In genomic region chrX:110853610-110854009, GRCh38 we compare ENCODE assay signal across 8 cellular contexts. TPM values are rescaled to one million over a fixed set of nuclear protein-coding genes. Genes with fewer than 3 reads are reported as not detected.
DNase-seq lines count a peak whose midpoint lies in the region; ATAC-seq and TF ChIP-seq lines count a peak whose summit lies in the region.

No MANE protein-coding gene starts in this region.

- H2BK5ac ChIP-seq in IMR-90 (ENCODE audit: low read depth, low read length, poor library complexity, severe bottlenecking): no peak overlapping the region

- no peak overlapping the region for H2BK120ac ChIP-seq in IMR-90 (ENCODE audit: low read depth, low read length)

- no peak overlapping the region for H3K9ac ChIP-seq in IMR-90 (ENCODE audit: low read depth, low read length)

- H2AK9ac ChIP-seq in IMR-90 (replicated peaks; ENCODE audit: low read depth, low read length, poor library complexity): no peak overlapping the region

- H3K4me2 ChIP-seq in IMR-90 (ENCODE audit: low read depth, low read length): no peak overlapping the region

- H4K20me1 ChIP-seq in IMR-90 (ENCODE audit: insufficient read depth, low read length): no peaks in the 10 kb centered on the region

- H2AFZ ChIP-seq in IMR-90 (replicated peaks; ENCODE audit: low read length, poor library complexity): no peak overlapping the region

- no peaks in the 10 kb centered on the region for H3K9me1 ChIP-seq in IMR-90 (ENCODE audit: insufficient read depth, low read length)

- POLR2A ChIA-PET in IMR-90 (lab: Charles Lee; ENCODE audit: unreplicated experiment): no interaction called here

- H3K18ac ChIP-seq in IMR-90 (ENCODE audit: low read depth, low read length): no peak overlapping the region

- no peak overlapping the region for H3K14ac ChIP-seq in IMR-90 (replicated peaks; ENCODE audit: low read depth, low read length)

- H2AK5ac ChIP-seq in IMR-90 (ENCODE audit: low read depth, low read length): no peak overlapping the region

- H3K56ac ChIP-seq in IMR-90 (ENCODE audit: extremely low read depth, insufficient read depth, low read length): no peak overlapping the region

- no TSS peak for BruUV-seq in IMR-90 (replicated peaks; lab: Mats Ljungman, UMichigan)

- H3K4me3 ChIP-seq in IMR-90 (ENCODE audit: insufficient read depth, low read depth, low read length): no peak overlapping the region

- H4K91ac ChIP-seq in IMR-90 (ENCODE audit: insufficient read depth, low read depth, low read length): no peak overlapping the region

- TF ChIP-seq RAD21 in IMR-90 (IDR thresholded peaks at IDR 0.05; ENCODE audit: low read length): no peak

- 0% methylated on average over 1 of the region's 7 CpGs; no CpG with 5 or more reads in 1 of the 2 experiments for WGBS in IMR-90 (ENCODE audit: extremely low coverage in 2 of 2, insufficient read length in 1 of 2), 2 experiments

- no peak overlapping the region for H3K23ac ChIP-seq in IMR-90 (ENCODE audit: low read depth, low read length)

- no peak overlapping the region for H3K27ac ChIP-seq in IMR-90 (ENCODE audit: insufficient read depth, low read length)

- H3K36me3 ChIP-seq in IMR-90 (ENCODE audit: control insufficient read depth, insufficient read depth, low read length): no peaks in the 10 kb centered on the region

- in situ Hi-C loops in IMR-90 (cut with MboI; ENCODE audit: low sequenced_read_pairs) (loop anchor here (10.0 kb wide), 2 partner anchors 391 to 699 kb away; no protein-coding TSS in a partner anchor), GM13977 (cut with MboI; ENCODE audit: low pct_unique_long_range_greater_than_20kb, low sequenced_read_pairs, unreplicated experiment) (loop anchor here (10.0 kb wide), 1 partner anchor 409 kb away; no protein-coding TSS in a partner anchor)

- no peak overlapping the region for H4K5ac ChIP-seq in IMR-90 (ENCODE audit: low read depth, low read length)

- 0 out of 2 replicates have a peak, but pooled peaks have one; percentile 24 for TF ChIP-seq CTCF in IMR-90 (conservative IDR thresholded peaks at IDR 0.05; ENCODE audit: low read depth, low read length)
- no peak for TF ChIP-seq CTCF in GM13977 (IDR thresholded peaks at IDR 0.05; ENCODE audit: extremely low read depth, insufficient read depth, missing control alignments)

- ATAC-seq in IMR-90 (ENCODE audit: low read depth): 0 out of 2 replicates have a peak, but pooled peaks have one; percentile 29
- no peak for ATAC-seq in HG03280 (IDR thresholded peaks at IDR 0.05; ENCODE audit: unreplicated experiment)

- H3K4me1 ChIP-seq in IMR-90 (ENCODE audit: control insufficient read depth, insufficient read depth, low read length): no peaks in the 10 kb centered on the region

- no peak overlapping the region for H3K4ac ChIP-seq in IMR-90 (ENCODE audit: low read depth, low read length)

- CTCF ChIA-PET in IMR-90 (lab: Yijun Ruan, JAX): interaction anchor here (1.4 kb wide), 1 partner anchor 404 kb away, joined by 4 read pairs; no protein-coding TSS in a partner anchor

- no peak overlapping the region for H4K8ac ChIP-seq in IMR-90 (ENCODE audit: low read depth in 2 of 2, low read length in 2 of 2)

- dilution Hi-C loops in IMR-90 (cut with HindIII; ENCODE audit: low sequenced_read_pairs, unreplicated experiment): no loop called here

- intact Hi-C loops in IMR-90 (cut with micrococcal nuclease): loop anchor here (5.0 kb wide), 2 partner anchors 249 to 389 kb away; no protein-coding TSS in a partner anchor

- H3K9me3 ChIP-seq in IMR-90 (ENCODE audit: control insufficient read depth, insufficient read depth, low read length): no peaks in the 10 kb centered on the region

- H2BK15ac ChIP-seq in IMR-90 (ENCODE audit: low read depth, low read length): no peak overlapping the region

- TF ChIP-seq POLR2A in IMR-90 (IDR thresholded peaks at IDR 0.05; ENCODE audit: low read depth, low read length): no peak

- no peaks in the 10 kb centered on the region for H3K79me1 ChIP-seq in IMR-90 (ENCODE audit: low read depth in 1 of 2, low read length in 2 of 2)

- H3K27me3 ChIP-seq in IMR-90 (ENCODE audit: control insufficient read depth, insufficient read depth, low read length): peaks cover 24% of the 10 kb centered on the region

- H2BK20ac ChIP-seq in IMR-90 (ENCODE audit: low read depth, low read length): no peak overlapping the region

- DNase-seq in EH (ENCODE audit: low read depth) (peak; percentile 34), IMR-90 (no peak), RPMI8226 (peak; percentile 59), iPS DF 19.7 (ENCODE audit: low read depth, low spot score) (peak; percentile 5), ureter (ENCODE audit: low spot score) (no peak), GM13977 (ENCODE audit: low spot score) (no peak)
- DNase-seq in activated T-cell treated with anti-CD3 and anti-CD28 coated beads, Interleukin-2, amount 50 U/mL, for 48 hours: no peak

TF ChIP-seq in IMR-90, 13 proteins besides CTCF, POLR2A, EP300 and RAD21:
- TF ChIP-seq SMC3 (IDR thresholded peaks at IDR 0.05; ENCODE audit: low read depth, low read length) (0 out of 2 replicates have a peak, but pooled peaks have one; percentile 14), ELK1 (IDR thresholded peaks at IDR 0.05; ENCODE audit: borderline replicate concordance, low read depth, low read length) (no peak)
TF ChIP-seq in IMR-90: peak in this region for 1.

RNA-seq across cellular contexts. Expression of gene CHRDL1, which starts 58.0 kb away (rescaled TPM):
- 0.28 and 0.36 TPM in 2 replicates for total RNA-seq in IMR-90 (2012; rRNA removed)
- 0.58 and 0.72 TPM in 2 replicates for polyA plus RNA-seq in IMR-90 (2012; rRNA removed)
- polyA plus RNA-seq in IMR-90 (2012; cell fraction: cytosol; rRNA removed): 0.18 and 0.33 TPM in 2 replicates
- 0.08 and 0.24 TPM in 2 replicates for polyA plus RNA-seq in IMR-90 (2012; cell fraction: nucleus; rRNA removed; ENCODE audit: low replicate concordance)
- total RNA-seq in ureter: 34.7 TPM

Comparison
In these comparisons a context has a peak if more than half of its experiments do, and no peak if none do; other contexts are left out.
1. DNase-seq: peak in EH (single experiment), RPMI8226 (single experiment) and iPS DF 19.7 (single experiment); none in IMR-90 (single experiment), ureter (single experiment), activated T-cell treated with anti-CD3 and anti-CD28 coated beads, Interleukin-2, amount 50 U/mL, for 48 hours (0 of 2) and GM13977 (single experiment).
2. RNA of gene CHRDL1, which starts 58.0 kb away (total RNA-seq): 34.7 TPM in ureter (single experiment); 0.28 to 0.36 TPM in IMR-90; every median in the first group is over 10 times any median in the second.